Comparison of ENCODE assay signal across 1 cellular context in genomic region chr19:54654447-54655321, GRCh38.
TF ChIP-seq lines count a peak whose summit lies in the region.

No MANE protein-coding gene starts in this region.

TF ChIP-seq in K562, 482 proteins besides CTCF, POLR2A, EP300 and RAD21 (continued from another document and continues in another):
- TF ChIP-seq HBP1 (CRISPR knock-in tag; IDR thresholded peaks at IDR 0.05) (no peak), DACH1 (IDR thresholded peaks at IDR 0.05; ENCODE audit: partially characterized antibody) (peak; percentile 88), ZNF561 (CRISPR knock-in tag; conservative IDR thresholded peaks at IDR 0.05) (no peak), MITF (IDR thresholded peaks at IDR 0.05) (no peak), FOXM1 (IDR thresholded peaks at IDR 0.05; ENCODE audit: low read depth) (peak; percentile 56; the same call in 1 of the 2 replicates), FOXM1 (CRISPR knock-in tag; IDR thresholded peaks at IDR 0.05; ENCODE audit: low read depth) (no peak), NCOA2 (IDR thresholded peaks at IDR 0.05; ENCODE audit: partially characterized antibody in 2 of 2) (no peak), LEF1 (IDR thresholded peaks at IDR 0.05) (no peak), NBN (IDR thresholded peaks at IDR 0.05; ENCODE audit: low read depth) (no peak), TAF9B (IDR thresholded peaks at IDR 0.05; ENCODE audit: partially characterized antibody) (peak; percentile 80), CEBPB (tag; IDR thresholded peaks at IDR 0.05) (peak; percentile 77), DMBX1 (CRISPR knock-in tag; IDR thresholded peaks at IDR 0.05; ENCODE audit: borderline replicate concordance) (peak; percentile 78), ILK (tag; IDR thresholded peaks at IDR 0.05; ENCODE audit: borderline replicate concordance, low read depth) (no peak), RCOR1 (IDR thresholded peaks at IDR 0.05; ENCODE audit: borderline replicate concordance in 1 of 2, low read depth in 2 of 2, low read length in 2 of 2) (peak in 1 of 2 experiments; percentile 63; a peak in 1 of 4 replicates), ZNF347 (CRISPR knock-in tag; IDR thresholded peaks at IDR 0.05; ENCODE audit: low read depth) (no peak), SMAD4 (CRISPR knock-in tag; conservative IDR thresholded peaks at IDR 0.05) (peak; percentile 73), THRAP3 (IDR thresholded peaks at IDR 0.05; ENCODE audit: borderline replicate concordance) (no peak), FOXK1 (CRISPR knock-in tag; IDR thresholded peaks at IDR 0.05; ENCODE audit: borderline replicate concordance) (no peak), TBL1XR1 (IDR thresholded peaks at IDR 0.05; ENCODE audit: low read length in 2 of 2) (peak in 1 of 2 experiments; percentile 23; a peak in 1 of 4 replicates), ZNF584 (CRISPR knock-in tag; IDR thresholded peaks at IDR 0.05; ENCODE audit: low read depth) (no peak), RREB1 (CRISPR knock-in tag; IDR thresholded peaks at IDR 0.05) (no peak), ARID3A (IDR thresholded peaks at IDR 0.05; ENCODE audit: borderline replicate concordance, low read depth, low read length) (0 out of 2 replicates have a peak, but pooled peaks have one; percentile 18), PHF21A (IDR thresholded peaks at IDR 0.05; ENCODE audit: borderline replicate concordance, low read depth) (peak; percentile 99), BRD4 (IDR thresholded peaks at IDR 0.05) (no peak), GTF2F1 (IDR thresholded peaks at IDR 0.05; ENCODE audit: low read depth, low read length) (no peak), ZSCAN29 (IDR thresholded peaks at IDR 0.05) (peak; percentile 95), RBM25 (IDR thresholded peaks at IDR 0.05; ENCODE audit: low read depth, low read length, severe bottlenecking) (peak; percentile 99), PREB (CRISPR knock-in tag; IDR thresholded peaks at IDR 0.05) (0 out of 2 replicates have a peak, but pooled peaks have one; percentile 78), COPS2 (conservative IDR thresholded peaks at IDR 0.05) (no peak), ZNF318 (IDR thresholded peaks at IDR 0.05; ENCODE audit: borderline replicate concordance in 1 of 2, low read depth in 1 of 2) (peak in 1 of 2 experiments; percentile 62; a peak in 1 of 4 replicates), SRSF7 (optimal IDR thresholded peaks at IDR 0.05; ENCODE audit: low read depth, low read length) (no peak), MLLT1 (IDR thresholded peaks at IDR 0.05) (peak in 1 of 2 experiments; percentile 98; a peak in 2 of 4 replicates), MIER1 (IDR thresholded peaks at IDR 0.05; ENCODE audit: low read depth) (peak; percentile 100), MTA3 (IDR thresholded peaks at IDR 0.05; ENCODE audit: borderline replicate concordance) (peak; percentile 27; the same call in 1 of the 2 replicates), ZNF79 (CRISPR knock-in tag; IDR thresholded peaks at IDR 0.05; ENCODE audit: low read depth) (no peak), CREM (IDR thresholded peaks at IDR 0.05; ENCODE audit: low read depth) (peak; percentile 49; the same call in 1 of the 2 replicates), CBFB (CRISPR knock-in tag; IDR thresholded peaks at IDR 0.05) (peak; percentile 25; the same call in 1 of the 2 replicates), NR2C2 (CRISPR knock-in tag; IDR thresholded peaks at IDR 0.05) (no peak), NR2C2 (tag; IDR thresholded peaks at IDR 0.05) (no peak), NR2C1 (IDR thresholded peaks at IDR 0.05) (0 out of 2 replicates have a peak, but pooled peaks have one; percentile 16), NR2C1 (tag; IDR thresholded peaks at IDR 0.05) (no peak)
